Comparison of ENCODE assay signal across 16 cellular contexts in genomic region chr13:33940898-33941297, GRCh38.
DNase-seq lines count a peak whose midpoint lies in the region; ATAC-seq, FAIRE-seq and TF ChIP-seq lines count a peak whose summit lies in the region.
"Had no signal": no experiment of that assay in that cellular context is flagged by ENCODE, and none has a peak within 500 bp of the region (broad histone marks: within the 10 kb centered on the region; RNA-seq: fewer than 3 reads in every experiment).

No MANE protein-coding gene starts in this region.

- H3K27ac ChIP-seq in breast epithelium (no peak overlapping the region), keratinocyte (ENCODE audit: control insufficient read depth, insufficient read depth, low read length) (peak overlapping the region; percentile 72)
- no peak overlapping the region for H3K27ac ChIP-seq in CD8-positive, alpha-beta T cell (ENCODE audit: low read depth, low read length)
- H3K27ac ChIP-seq: heart left ventricle had no signal

- peak; percentile 91 for DNase-seq in MCF 10A (ENCODE audit: unreplicated experiment)
- DNase-seq in breast epithelium (ENCODE audit: low spot score in 2 of 2): no peak
- peak; percentile 18 for DNase-seq in dermis blood vessel endothelial cell
- peak; percentile 67 for DNase-seq in keratinocyte (ENCODE audit: low read depth, low spot score)
- no peak for DNase-seq in CD8-positive, alpha-beta T cell
- no peak for DNase-seq in middle frontal gyrus (ENCODE audit: extremely low spot score, low spot score)
- no peak for DNase-seq in activated naive CD4-positive, alpha-beta T cell treated with anti-CD3 and anti-CD28 coated beads for 36 hours
- DNase-seq: activated CD8-positive, alpha-beta memory T cell treated with anti-CD3 and anti-CD28 coated beads, Interleukin-2, amount 50 U/mL, for 4 hours; activated naive CD4-positive, alpha-beta T cell treated with anti-CD3 and anti-CD28 coated beads, Interleukin-2, amount 50 U/mL, for 16 hours; CD8-positive, alpha-beta memory T cell; GF-D8; heart left ventricle; natural killer cell; NCI-H1930; NCI-H526 treated with DMSO at 0.1 percent for 48 hours had no signal

- peak overlapping the region; percentile 90 for H3K27ac Mint-ChIP-seq in MCF 10A (ENCODE audit: low read depth, unreplicated experiment)
- no peak overlapping the region for H3K27ac Mint-ChIP-seq in CD8-positive, alpha-beta T cell
- no peak overlapping the region for H3K27ac Mint-ChIP-seq in activated naive CD4-positive, alpha-beta T cell treated with anti-CD3 and anti-CD28 coated beads for 36 hours
- H3K27ac Mint-ChIP-seq: natural killer cell had no signal

- intact Hi-C loops in MCF 10A (cut with micrococcal nuclease) (no loop called here), breast epithelium (cut with DNase I; ENCODE audit: low total_unique reads) (no loop called here)
- intact Hi-C loops in CD8-positive, alpha-beta T cell (cut with DNase I, micrococcal nuclease): no loop called here
- intact Hi-C loops in activated naive CD4-positive, alpha-beta T cell treated with anti-CD3 and anti-CD28 coated beads for 36 hours (cut with micrococcal nuclease): no loop called here

- no peak for TF ChIP-seq POLR2A in breast epithelium (IDR thresholded peaks at IDR 0.05)

- H3K4me3 ChIP-seq in breast epithelium (no peak overlapping the region), keratinocyte (ENCODE audit: control insufficient read depth in 2 of 3, extremely low read depth in 1 of 3, insufficient read depth in 2 of 3, low read depth in 1 of 3, low read length in 3 of 3) (peak overlapping the region in 2 of 3 experiments; percentile 7 to 11)
- no peak overlapping the region for H3K4me3 ChIP-seq in CD8-positive, alpha-beta T cell (ENCODE audit: low read depth, low read length)
- H3K4me3 ChIP-seq: heart left ventricle had no signal

- H3K9me3 ChIP-seq in breast epithelium (no peaks in the 10 kb centered on the region), keratinocyte (ENCODE audit: control insufficient read depth, low read depth, low read length) (no peaks in the 10 kb centered on the region)
- no peaks in the 10 kb centered on the region for H3K9me3 ChIP-seq in CD8-positive, alpha-beta T cell (ENCODE audit: low read length)
- H3K9me3 ChIP-seq: heart left ventricle had no signal

- H3K4me1 Mint-ChIP-seq in MCF 10A (ENCODE audit: insufficient read depth, unreplicated experiment): peaks cover 11% of the 10 kb centered on the region
- no peaks in the 10 kb centered on the region for H3K4me1 Mint-ChIP-seq in CD8-positive, alpha-beta T cell (ENCODE audit: low read depth)
- H3K4me1 Mint-ChIP-seq in activated naive CD4-positive, alpha-beta T cell treated with anti-CD3 and anti-CD28 coated beads for 36 hours (ENCODE audit: low read depth): no peaks in the 10 kb centered on the region
- H3K4me1 Mint-ChIP-seq: CD8-positive, alpha-beta memory T cell; natural killer cell had no signal

- peak overlapping the region; percentile 35 for H3K4me2 ChIP-seq in keratinocyte (ENCODE audit: control insufficient read depth, extremely low read depth, insufficient read depth, low read depth, low read length)

- POLR2A ChIA-PET in MCF 10A (lab: Yijun Ruan, JAX): interaction anchor here (0.6 to 2.0 kb wide), 12 partner anchors 11 to 1900 kb away, joined by 3 to 15 read pairs (median 3); no protein-coding TSS in a partner anchor
- POLR2A ChIA-PET in CD8-positive, alpha-beta T cell (lab: Charles Lee): no interaction called here

- no peak overlapping the region for H3K4me3 Mint-ChIP-seq in MCF 10A (ENCODE audit: unreplicated experiment)
- H3K4me3 Mint-ChIP-seq in CD8-positive, alpha-beta T cell: no peak overlapping the region
- H3K4me3 Mint-ChIP-seq in activated naive CD4-positive, alpha-beta T cell treated with anti-CD3 and anti-CD28 coated beads for 36 hours: no peak overlapping the region
- H3K4me3 Mint-ChIP-seq: CD8-positive, alpha-beta memory T cell; natural killer cell had no signal

- H3K36me3 Mint-ChIP-seq in MCF 10A (ENCODE audit: insufficient read depth, unreplicated experiment): no peaks in the 10 kb centered on the region
- no peaks in the 10 kb centered on the region for H3K36me3 Mint-ChIP-seq in CD8-positive, alpha-beta T cell
- H3K36me3 Mint-ChIP-seq in activated naive CD4-positive, alpha-beta T cell treated with anti-CD3 and anti-CD28 coated beads for 36 hours (ENCODE audit: low read depth): peaks cover 4% of the 10 kb centered on the region
- H3K36me3 Mint-ChIP-seq: natural killer cell had no signal

- BruUV-seq in MCF 10A (replicated peaks; lab: Mats Ljungman, UMichigan): no TSS peak

- dilution Hi-C loops in keratinocyte (cut with MboI; ENCODE audit: extremely low pct_ligation_motif_present, low sequenced_read_pairs): no loop called here

- peak overlapping the region; percentile 48 for H3K9ac ChIP-seq in keratinocyte (ENCODE audit: control insufficient read depth, extremely low read depth, insufficient read depth, low read length)

- ATAC-seq in CD8-positive, alpha-beta T cell: no peak
- no peak for ATAC-seq in GM21390 (IDR thresholded peaks at IDR 0.05; ENCODE audit: unreplicated experiment)
- ATAC-seq: heart left ventricle, natural killer cell had no signal

- H2AFZ ChIP-seq in keratinocyte (ENCODE audit: control insufficient read depth, low read length): peak overlapping the region; percentile 46

- H3K27me3 ChIP-seq in breast epithelium (no peaks in the 10 kb centered on the region), keratinocyte (ENCODE audit: control insufficient read depth, extremely low read depth, insufficient read depth, low read length) (no peaks in the 10 kb centered on the region)
- no peaks in the 10 kb centered on the region for H3K27me3 ChIP-seq in CD8-positive, alpha-beta T cell (ENCODE audit: insufficient read depth, low read length)
- H3K27me3 ChIP-seq: heart left ventricle had no signal

- H3K4me1 ChIP-seq in breast epithelium (no peaks in the 10 kb centered on the region), keratinocyte (ENCODE audit: control insufficient read depth, extremely low read depth, insufficient read depth, low read length) (peaks cover 18% of the 10 kb centered on the region)
- no peaks in the 10 kb centered on the region for H3K4me1 ChIP-seq in CD8-positive, alpha-beta T cell (ENCODE audit: insufficient read depth, low read length)

- no peaks in the 10 kb centered on the region for H3K9me3 Mint-ChIP-seq in MCF 10A (ENCODE audit: unreplicated experiment)
- no peaks in the 10 kb centered on the region for H3K9me3 Mint-ChIP-seq in CD8-positive, alpha-beta T cell
- H3K9me3 Mint-ChIP-seq in activated naive CD4-positive, alpha-beta T cell treated with anti-CD3 and anti-CD28 coated beads for 36 hours: no peaks in the 10 kb centered on the region

- H3K27me3 Mint-ChIP-seq in MCF 10A (ENCODE audit: insufficient read depth, unreplicated experiment): no peaks in the 10 kb centered on the region
- H3K27me3 Mint-ChIP-seq in CD8-positive, alpha-beta T cell (ENCODE audit: low read depth): no peaks in the 10 kb centered on the region
- no peaks in the 10 kb centered on the region for H3K27me3 Mint-ChIP-seq in activated naive CD4-positive, alpha-beta T cell treated with anti-CD3 and anti-CD28 coated beads for 36 hours (ENCODE audit: low read depth)
- H3K27me3 Mint-ChIP-seq: CD8-positive, alpha-beta memory T cell had no signal

- TF ChIP-seq CTCF in MCF 10A (IDR thresholded peaks at IDR 0.05; ENCODE audit: unreplicated experiment): no peak
- no peak for TF ChIP-seq CTCF in breast epithelium (IDR thresholded peaks at IDR 0.05)
- no peak for TF ChIP-seq CTCF in keratinocyte (optimal IDR thresholded peaks at IDR 0.05 in 1 of 3, IDR thresholded peaks at IDR 0.05 in 1 of 3, conservative IDR thresholded peaks at IDR 0.05 in 1 of 3; ENCODE audit: extremely low read depth in 1 of 3, insufficient read depth in 2 of 3, low read length in 3 of 3)
- no peak for TF ChIP-seq CTCF in CD8-positive, alpha-beta T cell (IDR thresholded peaks at IDR 0.05)

- H3K36me3 ChIP-seq in breast epithelium: no peaks in the 10 kb centered on the region
- H3K36me3 ChIP-seq in keratinocyte (ENCODE audit: control insufficient read depth in 2 of 2, extremely low read depth in 1 of 2, insufficient read depth in 2 of 2, low read length in 2 of 2): no peaks in the 10 kb centered on the region
- no peaks in the 10 kb centered on the region for H3K36me3 ChIP-seq in CD8-positive, alpha-beta T cell (ENCODE audit: insufficient read depth, low read length)
- H3K36me3 ChIP-seq: heart left ventricle had no signal

- FAIRE-seq in keratinocyte (lab: Jason Lieb, UNC): peak; percentile 99

- H3K9me1 ChIP-seq in keratinocyte (ENCODE audit: control insufficient read depth, extremely low read depth, insufficient read depth, low read length): no peaks in the 10 kb centered on the region

- H3K79me2 ChIP-seq in keratinocyte (ENCODE audit: control insufficient read depth, insufficient read depth, low read length): no peaks in the 10 kb centered on the region

- no peaks in the 10 kb centered on the region for H4K20me1 ChIP-seq in keratinocyte (ENCODE audit: control insufficient read depth, extremely low read depth, insufficient read depth, low read length)

- CTCF ChIA-PET in MCF 10A (lab: Yijun Ruan, JAX): interaction anchor here (0.7 to 1.0 kb wide), 3 partner anchors 95 to 136 kb away, joined by 4 to 9 read pairs (median 5); no protein-coding TSS in a partner anchor
- CTCF ChIA-PET in CD8-positive, alpha-beta T cell (lab: Charles Lee): no interaction called here
- CTCF ChIA-PET in activated naive CD4-positive, alpha-beta T cell treated with anti-CD3 and anti-CD28 coated beads for 36 hours (lab: Charles Lee): no interaction called here

Comparison
In these comparisons a context has a peak if more than half of its experiments do, and no peak if none do; other contexts are left out.
1. DNase-seq: peak in MCF 10A (single experiment), dermis blood vessel endothelial cell (single experiment) and keratinocyte (single experiment); none in breast epithelium (0 of 2), CD8-positive, alpha-beta T cell (0 of 7), middle frontal gyrus (single experiment) and activated naive CD4-positive, alpha-beta T cell treated with anti-CD3 and anti-CD28 coated beads for 36 hours (single experiment).
2. H3K4me3 ChIP-seq: peak in keratinocyte (2 of 3); none in breast epithelium (0 of 3) and CD8-positive, alpha-beta T cell (single experiment).